Comparison of ENCODE assay signal across 1 cellular context in genomic region chr1:204134103-204134502, GRCh38.
A peak's percentile ranks its signal among the peaks of the same experiment; 100 is the strongest.
TF ChIP-seq lines count a peak whose summit lies in the region.

No MANE protein-coding gene starts in this region.

TF ChIP-seq in GM12878, 131 proteins besides CTCF, POLR2A, EP300 and RAD21:
- TF ChIP-seq TCF3 (IDR thresholded peaks at IDR 0.05; ENCODE audit: borderline replicate concordance, insufficient read depth, low read depth, low read length) (no peak), CHD2 (IDR thresholded peaks at IDR 0.05; ENCODE audit: borderline replicate concordance, low read depth, low read length) (no peak), MAX (IDR thresholded peaks at IDR 0.05; ENCODE audit: low read depth, low read length) (no peak), SMAD1 (IDR thresholded peaks at IDR 0.05; ENCODE audit: low read depth, partially characterized antibody) (no peak), CBX3 (IDR thresholded peaks at IDR 0.05; ENCODE audit: borderline replicate concordance, low read depth) (no peak), CREM (IDR thresholded peaks at IDR 0.05; ENCODE audit: low read depth) (no peak), FOS (IDR thresholded peaks at IDR 0.05; ENCODE audit: borderline replicate concordance, extremely low read depth, insufficient read length) (no peak), ZBTB11 (CRISPR knock-in tag; IDR thresholded peaks at IDR 0.05) (no peak), SPI1 (IDR thresholded peaks at IDR 0.05; ENCODE audit: borderline replicate concordance, insufficient read depth, low read depth, low read length) (peak; percentile 43; the same call in 1 of the 2 replicates), NFXL1 (IDR thresholded peaks at IDR 0.05; ENCODE audit: borderline replicate concordance) (no peak), DPF2 (IDR thresholded peaks at IDR 0.05) (0 out of 2 replicates have a peak, but pooled peaks have one; percentile 47), SMARCA5 (IDR thresholded peaks at IDR 0.05) (no peak), KLF5 (IDR thresholded peaks at IDR 0.05; ENCODE audit: partially characterized antibody) (no peak), SMC3 (IDR thresholded peaks at IDR 0.05; ENCODE audit: borderline replicate concordance, low read length) (no peak), FOXK2 (IDR thresholded peaks at IDR 0.05) (no peak), CUX1 (IDR thresholded peaks at IDR 0.05; ENCODE audit: insufficient replicate concordance, low read depth, low read length) (no peak), MEF2B (IDR thresholded peaks at IDR 0.05; ENCODE audit: partially characterized antibody, poor library complexity, severe bottlenecking) (peak; percentile 80), BACH1 (IDR thresholded peaks at IDR 0.05; ENCODE audit: borderline replicate concordance) (no peak), IKZF1 (conservative IDR thresholded peaks at IDR 0.05) (peak; percentile 52), SREBF1 (IDR thresholded peaks at IDR 0.05; ENCODE audit: low read length) (no peak), SIN3A (IDR thresholded peaks at IDR 0.05; ENCODE audit: low read depth, low read length) (no peak), ZZZ3 (IDR thresholded peaks at IDR 0.05; ENCODE audit: control insufficient read depth, insufficient read length, low read depth) (no peak), YY1 (IDR thresholded peaks at IDR 0.05; ENCODE audit: low read depth, low read length) (no peak), CREB1 (IDR thresholded peaks at IDR 0.05; ENCODE audit: low read depth) (no peak), PAX5 (IDR thresholded peaks at IDR 0.05; ENCODE audit: borderline replicate concordance, low read depth, low read length) (no peak)
